In genomic region chr19:48739400-48739825, GRCh38 we compare ENCODE assay signal across 10 cellular contexts. TPM values are rescaled to one million over a fixed set of nuclear protein-coding genes. Genes with fewer than 3 reads are reported as not detected.
DNase-seq lines count a peak whose midpoint lies in the region; ATAC-seq and TF ChIP-seq lines count a peak whose summit lies in the region.
"Had no signal": no experiment of that assay in that cellular context is flagged by ENCODE, and none has a peak within 500 bp of the region (broad histone marks: within the 10 kb centered on the region; RNA-seq: fewer than 3 reads in every experiment).

No MANE protein-coding gene starts in this region.

- peak overlapping the region; percentile 81 for H2AFZ ChIP-seq in KMS-11 (ENCODE audit: low read depth)

- peaks cover 37% of the 10 kb centered on the region for H3K27me3 Mint-ChIP-seq in endodermal cell (ENCODE audit: insufficient read depth)
- peaks cover 47% of the 10 kb centered on the region for H3K27me3 Mint-ChIP-seq in nephron progenitor cell (ENCODE audit: low read depth, poor library complexity)

- H3K36me3 Mint-ChIP-seq in endodermal cell (ENCODE audit: low read depth) (peaks cover 2% of the 10 kb centered on the region), nephron progenitor cell (ENCODE audit: low read depth) (no peaks in the 10 kb centered on the region)
- H3K36me3 Mint-ChIP-seq: IgD-negative memory B cell had no signal

- peaks cover 0 to 47% (median 19%) of the 10 kb centered on the region in 11 experiments; a peak in 21 of 22 replicates for H3K36me3 ChIP-seq in BLaER1 treated with 17β-estradiol and CSF1 and Interleukin-3, amounts not matched to agents 10 nM and 100 nM
- H3K36me3 ChIP-seq in KMS-11 (ENCODE audit: insufficient read depth) (no peaks in the 10 kb centered on the region), endodermal cell (ENCODE audit: control insufficient read depth, insufficient read depth, low read length) (no peaks in the 10 kb centered on the region)

- peaks cover 8% of the 10 kb centered on the region for H3K4me1 Mint-ChIP-seq in endodermal cell
- H3K4me1 Mint-ChIP-seq in nephron progenitor cell: peaks cover 42% of the 10 kb centered on the region

- H4K20me1 ChIP-seq in BLaER1 treated with 17β-estradiol and CSF1 and Interleukin-3, amounts not matched to agents 10 nM and 100 nM: peaks cover 0 to 22% (median 6%) of the 10 kb centered on the region in 11 experiments; a peak in 8 of 22 replicates
- H4K20me1 ChIP-seq in KMS-11 (ENCODE audit: insufficient read depth): no peaks in the 10 kb centered on the region

- peak overlapping the region; percentile 75 to 98 (median 85) for H3K9ac ChIP-seq in BLaER1 treated with 17β-estradiol and CSF1 and Interleukin-3, amounts not matched to agents 10 nM and 100 nM
- H3K9ac ChIP-seq in KMS-11 (no peak overlapping the region), endodermal cell (ENCODE audit: extremely low read depth, low read length, poor library complexity, severe bottlenecking) (no peak overlapping the region)

- H3K4me1 ChIP-seq in BLaER1 treated with 17β-estradiol and CSF1 and Interleukin-3, amounts not matched to agents 10 nM and 100 nM: peaks cover 34 to 50% (median 42%) of the 10 kb centered on the region in 10 experiments
- H3K4me1 ChIP-seq in KMS-11 (ENCODE audit: low read depth, poor library complexity, severe bottlenecking): peaks cover 9% of the 10 kb centered on the region
- H3K4me1 ChIP-seq in endodermal cell (ENCODE audit: control insufficient read depth, insufficient read depth, low read length): no peaks in the 10 kb centered on the region

- no peak overlapping the region for H3K27ac Mint-ChIP-seq in endodermal cell
- no peak overlapping the region for H3K27ac Mint-ChIP-seq in nephron progenitor cell
- H3K27ac Mint-ChIP-seq: activated B cell treated with CpG ODN at 0.5 μM for 24 hours, IgD-negative memory B cell had no signal

- no peaks in the 10 kb centered on the region for H3K27me3 ChIP-seq in BLaER1 treated with 17β-estradiol and CSF1 and Interleukin-3, amounts not matched to agents 10 nM and 100 nM
- peaks cover 37% of the 10 kb centered on the region for H3K27me3 ChIP-seq in KMS-11 (ENCODE audit: insufficient read depth, low read depth)
- peaks cover 21% of the 10 kb centered on the region for H3K27me3 ChIP-seq in endodermal cell (ENCODE audit: control insufficient read depth, insufficient read depth, low read length, poor library complexity, severe bottlenecking)

- ATAC-seq in HG03139 (IDR thresholded peaks at IDR 0.05; ENCODE audit: unreplicated experiment) (no peak), HG03175 (IDR thresholded peaks at IDR 0.05; ENCODE audit: unreplicated experiment) (no peak)

- DNase-seq in endodermal cell: peak; percentile 52
- no peak for DNase-seq in nephron progenitor cell
- DNase-seq in activated CD4-positive, alpha-beta T cell treated with anti-CD3 and anti-CD28 coated beads for 4 hours: no peak
- no peak for DNase-seq in NCI-H1092 (lab: John Stamatoyannopoulos, UW)

- H3K9me3 Mint-ChIP-seq in endodermal cell (no peaks in the 10 kb centered on the region), nephron progenitor cell (no peaks in the 10 kb centered on the region)
- H3K9me3 Mint-ChIP-seq: activated B cell treated with CpG ODN at 0.5 μM for 24 hours had no signal

- H3K4me2 ChIP-seq in BLaER1 treated with 17β-estradiol and CSF1 and Interleukin-3, amounts not matched to agents 10 nM and 100 nM: peak overlapping the region; percentile 98 to 100 (median 100)
- H3K4me2 ChIP-seq in KMS-11: peak overlapping the region; percentile 54

- 0 to 9% methylated on average over 18 to 42 of the region's 42 CpGs for WGBS in endodermal cell (ENCODE audit: insufficient coverage in 1 of 2, insufficient read length in 1 of 2), 2 experiments

- peak overlapping the region; percentile 62 to 98 (median 86); a peak in 21 of 22 replicates for H3K27ac ChIP-seq in BLaER1 treated with 17β-estradiol and CSF1 and Interleukin-3, amounts not matched to agents 10 nM and 100 nM
- no peak overlapping the region for H3K27ac ChIP-seq in KMS-11
- H3K27ac ChIP-seq in endodermal cell (ENCODE audit: low read depth, low read length): no peak overlapping the region

- H3K79me2 ChIP-seq in KMS-11 (ENCODE audit: insufficient read depth, low read depth): no peaks in the 10 kb centered on the region

- TF ChIP-seq CTCF in KMS-11 (conservative IDR thresholded peaks at IDR 0.05; ENCODE audit: low read depth, low read length) (no peak), endodermal cell (conservative IDR thresholded peaks at IDR 0.05) (no peak), nephron progenitor cell (IDR thresholded peaks at IDR 0.05) (no peak)

- peak overlapping the region; percentile 67 to 86 (median 82) for H3K4me3 ChIP-seq in BLaER1 treated with 17β-estradiol and CSF1 and Interleukin-3, amounts not matched to agents 10 nM and 100 nM
- H3K4me3 ChIP-seq in KMS-11 (IDR thresholded peaks at IDR 0.05; ENCODE audit: insufficient read depth, low read depth, low read length) (no peak overlapping the region), endodermal cell (ENCODE audit: low read length) (peak overlapping the region; percentile 73)

- H3K4me3 Mint-ChIP-seq in endodermal cell (peak overlapping the region; percentile 31), nephron progenitor cell (peak overlapping the region; percentile 71)

- no peaks in the 10 kb centered on the region for H3K9me3 ChIP-seq in BLaER1 treated with 17β-estradiol and CSF1 and Interleukin-3, amounts not matched to agents 10 nM and 100 nM (replicated peaks in 1 of 11)
- H3K9me3 ChIP-seq in endodermal cell (ENCODE audit: control insufficient read depth, low read length): no peaks in the 10 kb centered on the region

RNA-seq across cellular contexts. Expression of gene RASIP1, which starts 1.0 kb away (rescaled TPM):
- total RNA-seq in endodermal cell: 1 to 10 TPM; 3.4 to 5.2 TPM
- polyA plus RNA-seq in endodermal cell (2013, experiment 1 of 2): 1.6 TPM
- 0.99 TPM for polyA plus RNA-seq in endodermal cell (2013, experiment 2 of 2)

RNA-seq across cellular contexts. Expression of gene IZUMO1, which starts 7.3 kb away (rescaled TPM):
- under 1 TPM; 0.22 to 0.80 TPM for total RNA-seq in endodermal cell
- polyA plus RNA-seq in endodermal cell (2013, experiment 1 of 2): 0.21 TPM
- polyA plus RNA-seq in endodermal cell (2013, experiment 2 of 2): not detected
- total RNA-seq: activated B cell treated with CpG ODN at 0.5 μM for 24 hours had no signal
- polyA plus RNA-seq: IgD-negative memory B cell had no signal

RNA-seq across cellular contexts. Expression of gene FUT1, which starts 13.0 kb away (rescaled TPM):
- total RNA-seq in endodermal cell: 1 to 10 TPM; 5.4 to 6.3 TPM
- 0.93 TPM for polyA plus RNA-seq in endodermal cell (2013, experiment 1 of 2)
- polyA plus RNA-seq in endodermal cell (2013, experiment 2 of 2): 0.46 TPM
- total RNA-seq: activated B cell treated with CpG ODN at 0.5 μM for 24 hours had no signal
- polyA plus RNA-seq: IgD-negative memory B cell had no signal

RNA-seq across cellular contexts. Expression of gene FGF21, which starts 15.9 kb away (rescaled TPM):
- not detected for total RNA-seq in endodermal cell
- polyA plus RNA-seq in endodermal cell (2013, experiment 1 of 2): not detected
- polyA plus RNA-seq in endodermal cell (2013, experiment 2 of 2): not detected
- total RNA-seq: activated B cell treated with CpG ODN at 0.5 μM for 24 hours had no signal
- polyA plus RNA-seq: IgD-negative memory B cell had no signal

RNA-seq across cellular contexts. Expression of gene MAMSTR, which starts 19.9 kb away (rescaled TPM):
- 1 to 10 TPM; 1.9 to 2.3 TPM for total RNA-seq in endodermal cell
- polyA plus RNA-seq in endodermal cell (2013, experiment 1 of 2): 2.0 TPM
- 1.2 TPM for polyA plus RNA-seq in endodermal cell (2013, experiment 2 of 2)

Comparison
In these comparisons a context has a peak if more than half of its experiments do, and no peak if none do; other contexts are left out.
1. H3K27ac ChIP-seq: peak in BLaER1 treated with 17β-estradiol and CSF1 and Interleukin-3, amounts not matched to agents 10 nM and 100 nM (11 of 11); none in KMS-11 (single experiment) and endodermal cell (single experiment).
2. H3K9ac ChIP-seq: peak in BLaER1 treated with 17β-estradiol and CSF1 and Interleukin-3, amounts not matched to agents 10 nM and 100 nM (11 of 11); none in KMS-11 (single experiment) and endodermal cell (single experiment).